8 cellular contexts compared by ENCODE assay signal in genomic region chr3:52317601-52318000, GRCh38. TPM values are rescaled to one million over a fixed set of nuclear protein-coding genes. Genes with fewer than 3 reads are reported as not detected.
DNase-seq lines count a peak whose midpoint lies in the region; ATAC-seq, FAIRE-seq and TF ChIP-seq lines count a peak whose summit lies in the region.

No MANE protein-coding gene starts in this region.

- H3K9me3 ChIP-seq in kidney (ENCODE audit: control insufficient read depth in 1 of 2, low read length in 2 of 2): no peaks in the 10 kb centered on the region

- no peaks in the 10 kb centered on the region for H3K36me3 ChIP-seq in brain microvascular endothelial cell (replicated peaks)
- peaks cover 0 to 2% of the 10 kb centered on the region in 2 donors for H3K36me3 ChIP-seq in kidney (ENCODE audit: control insufficient read depth in 1 of 2, insufficient read depth in 2 of 2, low read length in 2 of 2)

- H3K4me3 ChIP-seq in brain microvascular endothelial cell (ENCODE audit: low read depth, low read length): peak overlapping the region; percentile 52
- peak overlapping the region; percentile 46 to 64 for H3K4me3 ChIP-seq in kidney (ENCODE audit: low read length in 2 of 2)

- H3K27ac ChIP-seq in brain microvascular endothelial cell (no peak overlapping the region), kidney (ENCODE audit: low read depth in 2 of 2, low read length in 2 of 2) (no peak overlapping the region)

- peak overlapping the region in 1 of 2 donors; percentile 46 for H3K9ac ChIP-seq in kidney (ENCODE audit: low read length in 2 of 2)

- peak; percentile 44 for ATAC-seq in GM19395 (IDR thresholded peaks at IDR 0.05; ENCODE audit: unreplicated experiment)

- intact Hi-C loops in kidney (cut with DNase I): no loop called here

- no peaks in the 10 kb centered on the region for H3K27me3 ChIP-seq in brain microvascular endothelial cell (replicated peaks)

- DNase-seq in T-helper 9 cell (peak; percentile 65), brain microvascular endothelial cell (no peak), kidney (peak; percentile 86), GDM1 (lab: John Stamatoyannopoulos, UW) (no peak), NCI-H2081 treated with DMSO at 0.1 percent for 48 hours (lab: John Stamatoyannopoulos, UW) (no peak), HPDE6-E6E7 (ENCODE audit: extremely low spot score) (no peak)
- DNase-seq in stimulated activated CD4-positive, alpha-beta T cell treated with anti-CD3 and anti-CD28 coated beads, Interleukin-4, amount 100 ng/mL, for 4 hours: peak; percentile 63 to 65

- no peak for FAIRE-seq in kidney (lab: Jason Lieb, UNC)

- in situ Hi-C loops in brain microvascular endothelial cell (cut with HindIII; ENCODE audit: low pct_ligation_motif_present, low sequenced_read_pairs): no loop called here

- H3K4me1 ChIP-seq in kidney (ENCODE audit: control insufficient read depth in 1 of 2, insufficient read depth in 1 of 2, low read depth in 1 of 2, low read length in 2 of 2): no peaks in the 10 kb centered on the region

- TF ChIP-seq CTCF in brain microvascular endothelial cell (IDR thresholded peaks at IDR 0.05; ENCODE audit: low read depth, low read length, missing control alignments): no peak
- TF ChIP-seq CTCF in kidney (IDR thresholded peaks at IDR 0.05; ENCODE audit: borderline replicate concordance, extremely low read depth, insufficient read depth): no peak

RNA-seq across cellular contexts. Expression of gene DNAH1, which starts 1.5 kb away (rescaled TPM):
- 12.1 TPM for total RNA-seq in kidney
- 1.7 TPM for polyA plus RNA-seq in kidney (ENCODE audit: insufficient read depth, low read depth, low replicate concordance)

RNA-seq across cellular contexts. Expression of gene GLYCTK, which starts 30.0 kb away (rescaled TPM):
- 30.7 TPM for total RNA-seq in kidney
- 50.2 TPM for polyA plus RNA-seq in kidney (ENCODE audit: insufficient read depth, low read depth, low replicate concordance)

RNA-seq across cellular contexts. Expression of gene WDR82, which starts 39.2 kb away (rescaled TPM):
- total RNA-seq in kidney: 75.8 TPM
- 20.9 TPM for polyA plus RNA-seq in kidney (ENCODE audit: insufficient read depth, low read depth, low replicate concordance)

Comparison
In these comparisons a context has a peak if more than half of its experiments do, and no peak if none do; other contexts are left out.
1. DNase-seq: peak in T-helper 9 cell (single experiment), kidney (single experiment) and stimulated activated CD4-positive, alpha-beta T cell treated with anti-CD3 and anti-CD28 coated beads, Interleukin-4, amount 100 ng/mL, for 4 hours (2 of 2); none in brain microvascular endothelial cell (single experiment), GDM1 (single experiment), NCI-H2081 treated with DMSO at 0.1 percent for 48 hours (single experiment) and HPDE6-E6E7 (single experiment).